In genomic region chr9:107112707-107113243, GRCh38 we compare ENCODE assay signal across 13 cellular contexts.
DNase-seq lines count a peak whose midpoint lies in the region; ATAC-seq lines count a peak whose summit lies in the region.
"Had no signal": no experiment of that assay in that cellular context is flagged by ENCODE, and none has a peak within 500 bp of the region (broad histone marks: within the 10 kb centered on the region; RNA-seq: fewer than 3 reads in every experiment).

No MANE protein-coding gene starts in this region.

- no peaks in the 10 kb centered on the region for H3K9me3 Mint-ChIP-seq in memory B cell
- H3K9me3 Mint-ChIP-seq: HFFc6; mesothelial cell of epicardium; stimulated activated naive CD8-positive, alpha-beta T cell treated with anti-CD3 and anti-CD28 coated beads, Interleukin-15, Interleukin-2, amounts not matched to agents 100 ng/mL and 50 ng/mL, for 24 hours had no signal

- ATAC-seq in GM18907 (IDR thresholded peaks at IDR 0.05; ENCODE audit: unreplicated experiment) (peak; percentile 88), GM21619 (IDR thresholded peaks at IDR 0.05; ENCODE audit: unreplicated experiment) (peak; percentile 90), HG03135 (IDR thresholded peaks at IDR 0.05; ENCODE audit: unreplicated experiment) (peak; percentile 66), memory B cell (ENCODE audit: low read depth) (peak; percentile 39)

- H3K27ac Mint-ChIP-seq in memory B cell = no peak overlapping the region
- H3K27ac Mint-ChIP-seq: activated naive CD8-positive, alpha-beta T cell; HFFc6; mesothelial cell of epicardium; stimulated activated naive CD8-positive, alpha-beta T cell treated with anti-CD3 and anti-CD28 coated beads, Interleukin-15, Interleukin-2, amounts not matched to agents 100 ng/mL and 50 ng/mL, for 24 hours had no signal

- H3K4me3 Mint-ChIP-seq in memory B cell = no peak overlapping the region
- H3K4me3 Mint-ChIP-seq: activated naive CD8-positive, alpha-beta T cell; HFFc6; mesothelial cell of epicardium; stimulated activated naive CD8-positive, alpha-beta T cell treated with anti-CD3 and anti-CD28 coated beads, Interleukin-15, Interleukin-2, amounts not matched to agents 100 ng/mL and 50 ng/mL, for 24 hours had no signal

- no peaks in the 10 kb centered on the region for H3K36me3 Mint-ChIP-seq in memory B cell
- H3K36me3 Mint-ChIP-seq: activated naive CD8-positive, alpha-beta T cell; mesothelial cell of epicardium had no signal

- H3K27me3 Mint-ChIP-seq in memory B cell = peaks cover 14% of the 10 kb centered on the region

- peaks cover 9% of the 10 kb centered on the region for H3K4me1 Mint-ChIP-seq in memory B cell
- H3K4me1 Mint-ChIP-seq: mesothelial cell of epicardium had no signal

- DNase-seq in memory B cell (ENCODE audit: low spot score in 2 of 2) (no peak), NCI-H1105 treated with DMSO at 0.1 percent for 48 hours (lab: John Stamatoyannopoulos, UW) (no peak), amniotic stem cell (lab: John Stamatoyannopoulos, UW) (no peak), DMS53 treated with DMSO at 0.1 percent for 48 hours (lab: John Stamatoyannopoulos, UW; ENCODE audit: unreplicated experiment) (no peak)
- DNase-seq: activated CD8-positive, alpha-beta memory T cell treated with anti-CD3 and anti-CD28 coated beads for 24 hours; HFFc6; stimulated activated CD4-positive, alpha-beta T cell treated with anti-CD3 and anti-CD28 coated beads, Interleukin-1b, Interleukin-23, amount 100 ng/mL, for 48 hours had no signal

Comparison
In these comparisons a context has a peak if more than half of its experiments do, and no peak if none do; other contexts are left out.
1. ATAC-seq: peak in every context shown above with its lines; median percentile 90 in GM21619; 88 in GM18907; 66 in HG03135; 39 in memory B cell.